8 cellular contexts compared by ENCODE assay signal in the genomic region with DNA sequence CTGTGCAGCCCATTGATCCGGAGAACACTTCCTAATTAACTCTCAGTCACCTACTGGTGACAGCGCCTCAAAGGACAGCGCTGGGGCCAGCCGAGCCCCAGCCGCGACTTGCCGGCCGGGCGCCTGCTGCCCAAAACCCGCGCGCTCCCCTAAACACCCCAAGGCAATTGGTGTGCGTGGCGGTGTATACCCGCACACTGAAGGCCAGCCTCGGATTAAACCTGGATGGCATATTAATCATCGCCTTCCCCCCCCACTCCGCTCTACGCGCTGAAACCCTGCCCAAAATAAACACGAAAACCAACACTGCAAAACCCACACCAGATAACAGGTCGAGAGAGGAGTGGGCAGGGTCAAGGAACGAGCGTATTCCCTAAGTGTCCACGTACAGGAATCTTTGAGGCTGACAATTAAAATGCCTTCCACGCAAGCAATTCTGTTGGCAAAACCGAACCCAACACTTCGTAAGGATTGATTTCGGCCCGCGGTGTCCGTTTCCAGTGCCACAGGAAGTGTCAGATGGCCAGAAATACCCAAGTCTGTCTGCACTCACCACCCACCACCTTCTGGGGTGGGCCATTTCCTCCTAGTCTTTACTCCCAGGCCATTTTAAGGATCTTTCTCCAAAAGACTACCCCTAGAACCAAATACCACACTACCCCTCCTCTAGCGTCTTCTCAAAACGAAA. TPM values are rescaled to one million over a fixed set of nuclear protein-coding genes. Genes with fewer than 3 reads are reported as not detected.
DNase-seq lines count a peak whose midpoint lies in the region; ATAC-seq, FAIRE-seq and TF ChIP-seq lines count a peak whose summit lies in the region.

No MANE protein-coding gene starts in this region.

- H3K4me1 ChIP-seq in left ventricle myocardium inferior = peaks cover 40% of the 10 kb centered on the region
- H3K4me1 ChIP-seq in small intestine (ENCODE audit: control insufficient read depth in 2 of 2, insufficient read depth in 1 of 2, low read depth in 1 of 2, low read length in 1 of 2) = peaks cover 1 to 3% of the 10 kb centered on the region in 2 donors

- H3K27ac ChIP-seq in WERI-Rb-1 = peak overlapping the region; percentile 86
- H3K27ac ChIP-seq in left ventricle myocardium inferior (replicated peaks) = peak overlapping the region; percentile 93
- peak overlapping the region; percentile 27 to 74 for H3K27ac ChIP-seq in small intestine (ENCODE audit: low read depth in 1 of 2, low read length in 1 of 2)

- DNase-seq in NCI-H146 (lab: John Stamatoyannopoulos, UW) = peak; percentile 37
- DNase-seq in NCI-H146 treated with DMSO at 0.1 percent for 48 hours (lab: John Stamatoyannopoulos, UW; ENCODE audit: unreplicated experiment) = no peak
- no peak for DNase-seq in WERI-Rb-1
- DNase-seq in left ventricle myocardium inferior = no peak
- DNase-seq in small intestine = no peak
- no peak for DNase-seq in NCI-H2029 (lab: John Stamatoyannopoulos, UW)

- intact Hi-C loops in left ventricle myocardium inferior (cut with micrococcal nuclease) = loop anchor here (10.0 kb wide), 1 partner anchor 50 kb away; no protein-coding TSS in a partner anchor

- peaks cover 21% of the 10 kb centered on the region for H3K9me3 ChIP-seq in WERI-Rb-1 (ENCODE audit: severe bottlenecking)
- H3K9me3 ChIP-seq in left ventricle myocardium inferior (replicated peaks) = no peaks in the 10 kb centered on the region
- no peaks in the 10 kb centered on the region for H3K9me3 ChIP-seq in small intestine (ENCODE audit: control insufficient read depth, low read depth)

- H3K4me3 ChIP-seq in WERI-Rb-1 (ENCODE audit: low read depth, low read length) (peak overlapping the region; percentile 57), left ventricle myocardium inferior (peak overlapping the region; percentile 86), small intestine (ENCODE audit: low read depth in 1 of 2, low read length in 2 of 2) (peak overlapping the region; percentile 76 to 84)

- ATAC-seq in HG03280 (IDR thresholded peaks at IDR 0.05; ENCODE audit: unreplicated experiment) (no peak), HG03097 (IDR thresholded peaks at IDR 0.05; ENCODE audit: low FRiP score, unreplicated experiment) (no peak)

- peaks cover 69% of the 10 kb centered on the region for H3K27me3 ChIP-seq in WERI-Rb-1 (ENCODE audit: insufficient read depth, low read depth, severe bottlenecking)
- no peaks in the 10 kb centered on the region for H3K27me3 ChIP-seq in left ventricle myocardium inferior (ENCODE audit: low read depth)
- peaks cover 0 to 5% of the 10 kb centered on the region in 2 donors for H3K27me3 ChIP-seq in small intestine (ENCODE audit: control insufficient read depth in 2 of 2, insufficient read depth in 2 of 2, low read length in 2 of 2)

- no peak for TF ChIP-seq CTCF in WERI-Rb-1 (IDR thresholded peaks at IDR 0.05; ENCODE audit: low read depth, low read length)
- no peak for TF ChIP-seq CTCF in left ventricle myocardium inferior (IDR thresholded peaks at IDR 0.05; ENCODE audit: borderline replicate concordance)

- FAIRE-seq in small intestine (lab: Jason Lieb, UNC) = no peak

- WGBS in small intestine, 3 donors = 1 to 18% (median 4%) methylated on average over 31 to 34 of the region's 34 CpGs

- H3K36me3 ChIP-seq in WERI-Rb-1 = peaks cover 22% of the 10 kb centered on the region
- H3K36me3 ChIP-seq in left ventricle myocardium inferior = no peaks in the 10 kb centered on the region
- no peaks in the 10 kb centered on the region for H3K36me3 ChIP-seq in small intestine (ENCODE audit: control insufficient read depth in 2 of 2, insufficient read depth in 2 of 2, low read length in 2 of 2)

RNA-seq across cellular contexts. Expression of gene BCOR, which starts 2.7 kb away (rescaled TPM):
- 15.1 TPM for total RNA-seq in left ventricle myocardium inferior
- 10 to 100 TPM in 1 of 3 donors, 1 to 10 TPM in 2; 5.1 to 10.4 (median 6.5) TPM for polyA plus RNA-seq in small intestine
